1 cellular context compared by ENCODE assay signal in genomic region chr17:297758-298157, GRCh38.
TF ChIP-seq lines count a peak whose summit lies in the region.

No MANE protein-coding gene starts in this region.

TF ChIP-seq in HepG2, 621 proteins besides CTCF, POLR2A, EP300 and RAD21:
- TF ChIP-seq HMGXB3 (CRISPR knock-in tag; IDR thresholded peaks at IDR 0.05; ENCODE audit: borderline replicate concordance) (no peak), RCOR2 (CRISPR knock-in tag; IDR thresholded peaks at IDR 0.05) (no peak), ZKSCAN8 (CRISPR knock-in tag; IDR thresholded peaks at IDR 0.05; ENCODE audit: borderline replicate concordance) (no peak), ZNF234 (CRISPR knock-in tag; conservative IDR thresholded peaks at IDR 0.05) (no peak), POLR2AphosphoS2 (IDR thresholded peaks at IDR 0.05; ENCODE audit: low read depth, low read length) (no peak), SALL1 (CRISPR knock-in tag; IDR thresholded peaks at IDR 0.05) (no peak), YY1 (IDR thresholded peaks at IDR 0.05; ENCODE audit: insufficient read depth, insufficient replicate concordance, low read depth, low read length) (no peak), BATF2 (CRISPR knock-in tag; IDR thresholded peaks at IDR 0.05) (no peak), ZNF256 (CRISPR knock-in tag; conservative IDR thresholded peaks at IDR 0.05) (no peak), HOXA7 (CRISPR knock-in tag; IDR thresholded peaks at IDR 0.05) (no peak), EEA1 (CRISPR knock-in tag; IDR thresholded peaks at IDR 0.05; ENCODE audit: borderline replicate concordance) (no peak)
